ENCODE assay signal across 8 cellular contexts in genomic region chr2:231708773-231709635, GRCh38. TPM values are rescaled to one million over a fixed set of nuclear protein-coding genes. Genes with fewer than 3 reads are reported as not detected.
A peak's percentile ranks its signal among the peaks of the same experiment; 100 is the strongest.
DNase-seq lines count a peak whose midpoint lies in the region; ATAC-seq and TF ChIP-seq lines count a peak whose summit lies in the region.

No MANE protein-coding gene starts in this region.

- peaks cover 41% of the 10 kb centered on the region for H3K36me3 ChIP-seq in SU-DHL-6 (ENCODE audit: low read length)

- peak; percentile 48 for DNase-seq in GM20000 (ENCODE audit: low spot score)
- no peak for DNase-seq in astrocyte of the cerebellum (ENCODE audit: low read depth)
- DNase-seq in iris pigment epithelial cell (ENCODE audit: low read depth), result peak; percentile 56
- peak; percentile 57 for DNase-seq in stimulated activated CD4-positive, alpha-beta T cell treated with anti-CD3 and anti-CD28 coated beads, Interleukin-2, amount 100 ng/mL, for 4 hours (ENCODE audit: low read depth)
- DNase-seq in omental fat pad (ENCODE audit: low spot score), result no peak

- no peaks in the 10 kb centered on the region for H3K9me2 ChIP-seq in SU-DHL-6 (replicated peaks; ENCODE audit: insufficient read depth, low read length)

- no peak overlapping the region for H2AFZ ChIP-seq in SU-DHL-6 (ENCODE audit: low read depth, low read length, severe bottlenecking)

- in situ Hi-C loops in astrocyte of the cerebellum (cut with HindIII; ENCODE audit: low sequenced_read_pairs), result no loop called here

- H3K4me2 ChIP-seq in SU-DHL-6 (ENCODE audit: low read depth, low read length, poor library complexity, severe bottlenecking), result peak overlapping the region; percentile 87

- TF ChIP-seq CTCF in GM20000 (IDR thresholded peaks at IDR 0.05; ENCODE audit: extremely low read depth, missing control alignments) (no peak), SU-DHL-6 (IDR thresholded peaks at IDR 0.05; ENCODE audit: insufficient read depth, low read length, poor library complexity, severe bottlenecking) (no peak), astrocyte of the cerebellum (IDR thresholded peaks at IDR 0.05; ENCODE audit: low read depth, low read length, missing control alignments) (no peak), omental fat pad (IDR thresholded peaks at IDR 0.05) (no peak)

- H3K27ac ChIP-seq in SU-DHL-6 (ENCODE audit: low read depth, low read length), result peak overlapping the region; percentile 99

- peak overlapping the region; percentile 100 for H3K9ac ChIP-seq in SU-DHL-6 (ENCODE audit: low read length)

- H3F3A ChIP-seq in SU-DHL-6 (ENCODE audit: insufficient read depth), result peaks cover 41% of the 10 kb centered on the region

- ATAC-seq in GM18873 (IDR thresholded peaks at IDR 0.05; ENCODE audit: low FRiP score, unreplicated experiment), result no peak
- ATAC-seq in GM18517 (IDR thresholded peaks at IDR 0.05; ENCODE audit: unreplicated experiment), result no peak
- ATAC-seq in omental fat pad (ENCODE audit: low FRiP score), result no peak

- peaks cover 13% of the 10 kb centered on the region; the same call in 1 of the 2 replicates for H4K20me1 ChIP-seq in SU-DHL-6 (ENCODE audit: low read depth, low read length)

- no peaks in the 10 kb centered on the region for H3K27me3 ChIP-seq in SU-DHL-6 (ENCODE audit: low read length)

- H3K9me3 ChIP-seq in SU-DHL-6 (ENCODE audit: insufficient read depth, low read length), result peaks cover 4% of the 10 kb centered on the region; the same call in 1 of the 2 replicates

- H3K4me3 ChIP-seq in SU-DHL-6 (ENCODE audit: insufficient read depth, low read length, poor library complexity, severe bottlenecking) (peak overlapping the region; percentile 99), astrocyte of the cerebellum (ENCODE audit: low read depth, low read length) (peak overlapping the region; percentile 97)

- peaks cover 47% of the 10 kb centered on the region for H3K79me2 ChIP-seq in SU-DHL-6 (ENCODE audit: insufficient read depth, low read length)

RNA-seq across cellular contexts. Expression of gene PTMA, which starts 0.7 kb away (rescaled TPM):
- 1,000 to 10,000 TPM in 1 of 4 donors, 100 to 1,000 TPM in 3; 757 to 1,307 (median 926) TPM for total RNA-seq in omental fat pad

Comparison
In these comparisons a context has a peak if more than half of its experiments do, and no peak if none do; other contexts are left out.
1. DNase-seq: peak in GM20000 (single experiment), iris pigment epithelial cell (single experiment) and stimulated activated CD4-positive, alpha-beta T cell treated with anti-CD3 and anti-CD28 coated beads, Interleukin-2, amount 100 ng/mL, for 4 hours (single experiment); none in astrocyte of the cerebellum (single experiment) and omental fat pad (single experiment).